ENCODE assay signal across 9 cellular contexts in the genomic region with DNA sequence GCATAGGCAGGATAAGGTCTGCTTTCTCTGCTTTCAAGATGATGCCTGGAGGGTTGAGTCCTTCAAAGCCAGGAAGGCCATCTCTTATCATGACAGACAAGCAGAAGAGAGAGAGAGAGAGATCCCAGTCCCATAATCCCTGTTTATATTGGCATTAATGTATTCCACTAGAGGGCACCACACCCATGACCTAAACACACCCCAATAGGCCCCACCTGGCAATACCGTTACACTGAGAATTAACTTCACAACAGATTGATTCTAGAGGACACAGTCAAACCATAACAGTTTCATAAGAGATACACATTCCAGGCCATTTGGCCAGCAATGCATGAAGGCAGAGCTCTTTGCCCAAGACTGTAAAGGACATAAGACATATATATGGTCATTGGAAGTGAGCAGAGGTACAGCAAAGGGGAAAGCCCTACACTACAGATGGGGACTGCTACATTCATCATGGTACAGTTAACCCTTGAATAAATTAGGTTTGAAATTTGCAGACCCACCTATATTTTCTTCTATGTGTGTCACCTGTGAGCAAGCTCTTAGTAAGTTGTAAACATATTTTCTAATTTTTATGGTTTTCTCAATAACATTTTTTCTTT.
DNase-seq lines count a peak whose midpoint lies in the region; ATAC-seq, FAIRE-seq and TF ChIP-seq lines count a peak whose summit lies in the region.
"Had no signal": no experiment of that assay in that cellular context is flagged by ENCODE, and none has a peak within 500 bp of the region (broad histone marks: within the 10 kb centered on the region; RNA-seq: fewer than 3 reads in every experiment).

No MANE protein-coding gene starts in this region.

- H3K27me3 ChIP-seq in right lobe of liver, result no peaks in the 10 kb centered on the region
- no peaks in the 10 kb centered on the region for H3K27me3 ChIP-seq in aorta (ENCODE audit: control insufficient read depth in 1 of 2, insufficient read depth in 2 of 2, low read length in 1 of 2)
- H3K27me3 ChIP-seq in dorsolateral prefrontal cortex, result peaks cover 0 to 55% (median 6%) of the 10 kb centered on the region in 45 donors
- H3K27me3 ChIP-seq: vagina had no signal

- peak; percentile 8 for DNase-seq in GM10248 (ENCODE audit: extremely low spot score)
- peak; percentile 8 for DNase-seq in H54 (ENCODE audit: insufficient read length, low spot score)
- DNase-seq in RPMI8226, result peak; percentile 76
- DNase-seq in right lobe of liver, result no peak
- no peak for DNase-seq in aorta
- no peak for DNase-seq in dorsolateral prefrontal cortex
- no peak for DNase-seq in hypothalamus (lab: John Stamatoyannopoulos, UW)

- intact Hi-C loops in right lobe of liver (cut with DNase I), result no loop called here
- intact Hi-C loops in aorta (cut with DNase I), result no loop called here
- intact Hi-C loops in dorsolateral prefrontal cortex (cut with DNase I), result no loop called here

- no peaks in the 10 kb centered on the region for H3K4me1 ChIP-seq in right lobe of liver
- no peaks in the 10 kb centered on the region for H3K4me1 ChIP-seq in aorta (ENCODE audit: control insufficient read depth in 1 of 2, insufficient read depth in 2 of 2, low read length in 2 of 2)
- H3K4me1 ChIP-seq: vagina had no signal

- TF ChIP-seq CTCF in GM10248 (IDR thresholded peaks at IDR 0.05; ENCODE audit: control extremely low read depth, extremely low read depth, low read depth, missing control alignments) (peak; percentile 27), right lobe of liver (IDR thresholded peaks at IDR 0.05) (peak; percentile 32 to 56 (median 47)), dorsolateral prefrontal cortex (IDR thresholded peaks at IDR 0.05 in 54 of 56, conservative IDR thresholded peaks at IDR 0.05 in 2 of 56; ENCODE audit: low read depth in 1 of 56, partially characterized antibody in 56 of 56) (peak in 27 of 56 donors; percentile 7 to 44 (median 28))

- no peak for TF ChIP-seq POLR2A in H54 (IDR thresholded peaks at IDR 0.05; ENCODE audit: low read depth, low read length)
- no peak for TF ChIP-seq POLR2A in right lobe of liver (IDR thresholded peaks at IDR 0.05)

- FAIRE-seq in H54 (lab: Jason Lieb, UNC), result no peak

- ATAC-seq in right lobe of liver, result peak; percentile 76 to 87 (median 77)
- ATAC-seq in HG02970 (IDR thresholded peaks at IDR 0.05; ENCODE audit: low FRiP score, unreplicated experiment), result no peak
- no peak for ATAC-seq in aorta (ENCODE audit: low FRiP score)

- no peak overlapping the region for H3K4me3 ChIP-seq in right lobe of liver
- no peak overlapping the region for H3K4me3 ChIP-seq in aorta (ENCODE audit: low read length in 2 of 2)
- H3K4me3 ChIP-seq in dorsolateral prefrontal cortex, result no peak overlapping the region
- H3K4me3 ChIP-seq: vagina had no signal

- no peak overlapping the region for H3K27ac ChIP-seq in right lobe of liver
- H3K27ac ChIP-seq in aorta (ENCODE audit: low read depth in 1 of 2, low read length in 2 of 2), result no peak overlapping the region
- no peak overlapping the region for H3K27ac ChIP-seq in dorsolateral prefrontal cortex
- H3K27ac ChIP-seq: vagina had no signal

- H3K9me3 ChIP-seq in right lobe of liver (no peaks in the 10 kb centered on the region), aorta (ENCODE audit: control insufficient read depth, low read length) (no peaks in the 10 kb centered on the region)
- H3K9me3 ChIP-seq: vagina had no signal

- 17% methylated on average over 1 of the region's 1 CpG for WGBS in right lobe of liver (ENCODE audit: insufficient coverage, low coverage, low lambda C conversion rate, missing lambda C conversion rate)
- WGBS in aorta, 2 donors, result 17 to 20% methylated on average over 1 of the region's 1 CpG

- H3K36me3 ChIP-seq in right lobe of liver (no peaks in the 10 kb centered on the region), aorta (ENCODE audit: control insufficient read depth in 1 of 2, insufficient read depth in 2 of 2, low read length in 1 of 2) (no peaks in the 10 kb centered on the region)
- H3K36me3 ChIP-seq: vagina had no signal

- POLR2A ChIA-PET in GM10248 (lab: Yijun Ruan, JAX), result no interaction called here

- CTCF ChIA-PET in GM10248 (lab: Yijun Ruan, JAX), result interaction anchor here (0.8 kb wide), 1 partner anchor 15 kb away, joined by 3 read pairs; no protein-coding TSS in a partner anchor

Comparison
In these comparisons a context has a peak if more than half of its experiments do, and no peak if none do; other contexts are left out.
1. DNase-seq: peak in GM10248 (single experiment), H54 (single experiment) and RPMI8226 (single experiment); none in right lobe of liver (0 of 3), aorta (0 of 2), dorsolateral prefrontal cortex (0 of 10) and hypothalamus (0 of 51).
2. ATAC-seq: peak in right lobe of liver (4 of 4); none in HG02970 (single experiment) and aorta (single experiment).